ENCODE assay signal across 17 cellular contexts in genomic region chr15:29695486-29696167, GRCh38.
DNase-seq lines count a peak whose midpoint lies in the region; ATAC-seq, FAIRE-seq and TF ChIP-seq lines count a peak whose summit lies in the region.
"Had no signal": no experiment of that assay in that cellular context is flagged by ENCODE, and none has a peak within 500 bp of the region (broad histone marks: within the 10 kb centered on the region; RNA-seq: fewer than 3 reads in every experiment).

No MANE protein-coding gene starts in this region.

- H3K27ac ChIP-seq in A549 (peak overlapping the region; percentile 22 to 88; a peak in 5 of 6 replicates), K562 (ENCODE audit: extremely low read depth, low read depth, low read length) (no peak overlapping the region), PC-9 (no peak overlapping the region)
- H3K27ac ChIP-seq: ovary had no signal

- TF ChIP-seq POLR2A in A549 (IDR thresholded peaks at IDR 0.05; ENCODE audit: low read length) (no peak), K562 (conservative IDR thresholded peaks at IDR 0.05) (no peak)

- H3F3A ChIP-seq in PC-9 (ENCODE audit: insufficient read depth, low read depth): no peaks in the 10 kb centered on the region; the same call in 1 of the 2 replicates

- H3K27me3 ChIP-seq in GM06990 (replicated peaks; ENCODE audit: control insufficient read depth, insufficient read depth, low read length): no peaks in the 10 kb centered on the region
- H3K27me3 ChIP-seq in K562 (ENCODE audit: control insufficient read depth in 2 of 2, insufficient read depth in 2 of 2, low read length in 2 of 2): no peaks in the 10 kb centered on the region
- no peaks in the 10 kb centered on the region for H3K27me3 ChIP-seq in PC-9 (ENCODE audit: insufficient read depth, low read depth)
- H3K27me3 ChIP-seq: ovary had no signal

- H2AFZ ChIP-seq in K562 (ENCODE audit: low read depth, low read length): no peak overlapping the region
- no peak overlapping the region for H2AFZ ChIP-seq in PC-9

- FAIRE-seq in A549 (lab: Jason Lieb, UNC) (no peak), K562 (lab: Jason Lieb, UNC) (peak; percentile 74)

- H3K79me2 ChIP-seq in K562 (ENCODE audit: control insufficient read depth, insufficient read depth, low read length) (no peaks in the 10 kb centered on the region), PC-9 (ENCODE audit: low read depth) (no peaks in the 10 kb centered on the region)

- 70% methylated on average over 7 of the region's 7 CpGs for WGBS in A549 (ENCODE audit: missing lambda C conversion rate)
- 42% methylated on average over 7 of the region's 7 CpGs for WGBS in K562 (ENCODE audit: insufficient coverage, low coverage, missing lambda C conversion rate)

- TF ChIP-seq RAD21 in A549 (conservative IDR thresholded peaks at IDR 0.05 in 1 of 2, IDR thresholded peaks at IDR 0.05 in 1 of 2): peak; percentile 54 to 71
- TF ChIP-seq RAD21 in K562 (CRISPR knock-in tag; conservative IDR thresholded peaks at IDR 0.05 in 1 of 2, IDR thresholded peaks at IDR 0.05 in 1 of 2): peak in 1 of 2 experiments; percentile 67; a peak in 3 of 4 replicates

- CTCF ChIA-PET in A549 (lab: Yijun Ruan, JAX) (interaction anchor here (1.0 to 2.4 kb wide), 7 partner anchors 23 to 379 kb away, joined by 3 to 11 read pairs (median 4); no protein-coding TSS in a partner anchor), K562 (lab: Yijun Ruan, JAX; ENCODE audit: low intra/inter-chr PET ratio) (interaction anchor here (0.6 to 1.0 kb wide), 2 partner anchors 230 to 253 kb away, joined by 3 read pairs; no protein-coding TSS in a partner anchor), PC-9 (lab: Charles Lee) (no interaction called here)

- H3K9me1 ChIP-seq in K562 (ENCODE audit: control insufficient read depth, insufficient read depth, low read length): peaks cover 4% of the 10 kb centered on the region

- ATAC-seq in A549: peak in 1 of 2 experiments; percentile 52; a peak in 3 of 6 replicates
- peak; percentile 87 for ATAC-seq in K562
- ATAC-seq in HG03571 (IDR thresholded peaks at IDR 0.05; ENCODE audit: unreplicated experiment): no peak
- ATAC-seq: activated T-helper 17 cell treated with anti-CD3 and anti-CD28 coated beads, Interleukin-2, amount 50 U/mL, for 72 hours had no signal

- H3K4me1 ChIP-seq in A549 (peaks cover 90% of the 10 kb centered on the region), K562 (replicated peaks in 1 of 2; ENCODE audit: control insufficient read depth in 2 of 2, insufficient read depth in 2 of 2, low read length in 2 of 2) (no peaks in the 10 kb centered on the region), PC-9 (replicated peaks; ENCODE audit: insufficient read depth) (no peaks in the 10 kb centered on the region)

- POLR2A ChIA-PET in A549 (lab: Yijun Ruan, JAX): no interaction called here
- POLR2A ChIA-PET in K562 (lab: Yijun Ruan, JAX): no interaction called here
- POLR2A ChIA-PET in PC-9 (lab: Charles Lee; ENCODE audit: unreplicated experiment): no interaction called here

- in situ Hi-C loops in K562 (cut with MboI): loop anchor here (10.0 kb wide), 1 partner anchor 229 kb away; no protein-coding TSS in a partner anchor

- H4K20me1 ChIP-seq in K562 (replicated peaks; ENCODE audit: control insufficient read depth, insufficient read depth, low read length) (no peaks in the 10 kb centered on the region), PC-9 (ENCODE audit: insufficient read depth) (no peaks in the 10 kb centered on the region)

- H3K4me2 ChIP-seq in A549: no peak overlapping the region
- no peak overlapping the region for H3K4me2 ChIP-seq in K562 (ENCODE audit: insufficient read depth, low read length)
- no peak overlapping the region for H3K4me2 ChIP-seq in PC-9

- no peaks in the 10 kb centered on the region for H3K9me3 ChIP-seq in A549
- no peaks in the 10 kb centered on the region for H3K9me3 ChIP-seq in K562 (replicated peaks; ENCODE audit: control insufficient read depth, insufficient read depth, low read depth, low read length)
- H3K9me3 ChIP-seq in PC-9 (ENCODE audit: insufficient read depth, low read depth): no peaks in the 10 kb centered on the region
- H3K9me3 ChIP-seq: ovary had no signal

- TF ChIP-seq CTCF in A549 (IDR thresholded peaks at IDR 0.05) (peak; percentile 40), GM06990 (IDR thresholded peaks at IDR 0.05; ENCODE audit: insufficient read depth, low read length, poor library complexity, severe bottlenecking) (peak; percentile 26), K562 (IDR thresholded peaks at IDR 0.05 in 2 of 3, conservative IDR thresholded peaks at IDR 0.05 in 1 of 3; ENCODE audit: insufficient read depth in 2 of 3, low read depth in 1 of 3, low read length in 3 of 3) (peak; percentile 52 to 56 (median 53)), PC-9 (conservative IDR thresholded peaks at IDR 0.05) (no peak)

- H3K4me3 ChIP-seq in A549: no peak overlapping the region
- H3K4me3 ChIP-seq in GM06990 (replicated peaks; ENCODE audit: low read depth, low read length): no peak overlapping the region
- H3K4me3 ChIP-seq in K562: no peak overlapping the region
- H3K4me3 ChIP-seq in PC-9: no peak overlapping the region
- H3K4me3 ChIP-seq: ovary had no signal

- no peak overlapping the region for H3K9ac ChIP-seq in K562 (ENCODE audit: insufficient read depth in 1 of 2, low read depth in 2 of 2, low read length in 2 of 2)

- no peak for TF ChIP-seq EP300 in A549 (IDR thresholded peaks at IDR 0.05)
- TF ChIP-seq EP300 in K562 (IDR thresholded peaks at IDR 0.05; ENCODE audit: low read length): no peak

- no peaks in the 10 kb centered on the region for H3K9me2 ChIP-seq in PC-9 (ENCODE audit: insufficient read depth)

- H3K36me3 ChIP-seq in GM06990 (ENCODE audit: control insufficient read depth, insufficient read depth, low read length) (no peaks in the 10 kb centered on the region), K562 (ENCODE audit: control insufficient read depth, insufficient read depth, low read length) (peaks cover 12% of the 10 kb centered on the region; the same call in 1 of the 3 replicates), PC-9 (ENCODE audit: low read depth) (no peaks in the 10 kb centered on the region)
- H3K36me3 ChIP-seq: ovary had no signal

- intact Hi-C loops in K562 (cut with micrococcal nuclease) (loop anchor here (1.0 kb wide), 1 partner anchor 231 kb away; no protein-coding TSS in a partner anchor), PC-9 (cut with micrococcal nuclease; ENCODE audit: unreplicated experiment) (no loop called here)

- peak in 1 of 2 experiments; percentile 63 for DNase-seq in A549 (ENCODE audit: low read depth in 1 of 2, low spot score in 1 of 2)
- DNase-seq in GM06990 (ENCODE audit: extremely low read depth, insufficient read length): no peak
- DNase-seq in NAMALWA (ENCODE audit: low spot score): peak; percentile 21
- DNase-seq in K562 (ENCODE audit: extremely low read depth in 1 of 4, low spot score in 3 of 4): peak in 2 of 4 experiments; percentile 42 to 50
- no peak for DNase-seq in NCI-H1436 treated with DMSO at 0.1 percent for 48 hours (lab: John Stamatoyannopoulos, UW)
- no peak for DNase-seq in PC-9
- no peak for DNase-seq in stimulated activated CD4-positive, alpha-beta T cell treated with anti-CD3 and anti-CD28 coated beads, Interleukin-4, amount 100 ng/mL, for 24 hours
- DNase-seq: activated CD4-positive, alpha-beta memory T cell treated with anti-CD3 and anti-CD28 coated beads for 36 hours; DMS153; hypothalamus; left colon; NCI-H1436; NCI-H446 treated with DMSO at 0.1 percent for 48 hours; ovary; SHP77 had no signal

- BruUV-seq in K562 (replicated peaks; lab: Mats Ljungman, UMichigan) (no TSS peak), PC-9 (replicated peaks; lab: Mats Ljungman, UMichigan) (no TSS peak)

TF ChIP-seq in A549, 52 proteins besides CTCF, POLR2A, EP300 and RAD21:
- no peak for TF ChIP-seq BHLHE40 (IDR thresholded peaks at IDR 0.05; ENCODE audit: low read depth, low read length)
- TF ChIP-seq RARB (CRISPR knock-in tag; IDR thresholded peaks at IDR 0.05): no peak
- TF ChIP-seq EHF (CRISPR knock-in tag; IDR thresholded peaks at IDR 0.05): no peak
- TF ChIP-seq HES2 (IDR thresholded peaks at IDR 0.05): no peak
- TF ChIP-seq EHMT2 (IDR thresholded peaks at IDR 0.05; ENCODE audit: low read depth): no peak
- no peak for TF ChIP-seq ZC3H11A (IDR thresholded peaks at IDR 0.05)
- peak; percentile 50 for TF ChIP-seq SMC3 (IDR thresholded peaks at IDR 0.05)
- TF ChIP-seq MAX (IDR thresholded peaks at IDR 0.05): 0 out of 2 replicates have a peak, but pooled peaks have one; percentile 25
- no peak for TF ChIP-seq HOXB13 (CRISPR knock-in tag; IDR thresholded peaks at IDR 0.05; ENCODE audit: low read depth)
TF ChIP-seq in A549: peak in this region for 2.

TF ChIP-seq in K562, 482 proteins besides CTCF, POLR2A, EP300 and RAD21 (continues in another document):
- TF ChIP-seq CGGBP1 (CRISPR knock-in tag; IDR thresholded peaks at IDR 0.05) (no peak), ZNF551 (CRISPR knock-in tag; IDR thresholded peaks at IDR 0.05) (no peak), HDAC3 (IDR thresholded peaks at IDR 0.05; ENCODE audit: borderline replicate concordance, partially characterized antibody) (no peak), PREB (CRISPR knock-in tag; IDR thresholded peaks at IDR 0.05) (no peak), KLF10 (CRISPR knock-in tag; IDR thresholded peaks at IDR 0.05) (no peak), YBX1 (IDR thresholded peaks at IDR 0.05) (no peak), POLR2B (IDR thresholded peaks at IDR 0.05; ENCODE audit: low read depth, partially characterized antibody) (no peak), HBP1 (CRISPR knock-in tag; IDR thresholded peaks at IDR 0.05) (no peak)

Comparison
In these comparisons a context has a peak if more than half of its experiments do, and no peak if none do; other contexts are left out.
1. H3K27ac ChIP-seq: peak in A549 (2 of 2); none in K562 (single experiment) and PC-9 (single experiment).
2. Of the 35 proteins assayed by ChIP-seq in both K562 and A549: peak only in K562: none; only in A549: MAX; in both: CTCF and SMC3; in neither: 31; mixed calls (peak in some experiments, not most) for 1.